ENCODE assay signal across 2 cellular contexts in genomic region chr10:87846728-87847127, GRCh38.
A peak's percentile ranks its signal among the peaks of the same experiment; 100 is the strongest.
TF ChIP-seq lines count a peak whose summit lies in the region.

No MANE protein-coding gene starts in this region.

TF ChIP-seq in A549, 52 proteins besides CTCF, POLR2A, EP300 and RAD21:
- TF ChIP-seq CEBPB (IDR thresholded peaks at IDR 0.05) = peak in 1 of 2 experiments; percentile 54; a peak in 1 of 4 replicates
- TF ChIP-seq HEYL (CRISPR knock-in tag; IDR thresholded peaks at IDR 0.05) = 0 out of 2 replicates have a peak, but pooled peaks have one; percentile 25

TF ChIP-seq in IMR-90, 13 proteins besides CTCF, POLR2A, EP300 and RAD21:
- TF ChIP-seq CEBPB (IDR thresholded peaks at IDR 0.05; ENCODE audit: low read depth, low read length) = 0 out of 2 replicates have a peak, but pooled peaks have one; percentile 15
